8 cellular contexts compared by ENCODE assay signal in genomic region chr22:30763815-30764686, GRCh38.
DNase-seq lines count a peak whose midpoint lies in the region; ATAC-seq, FAIRE-seq and TF ChIP-seq lines count a peak whose summit lies in the region.

No MANE protein-coding gene starts in this region.

- H3K36me3 ChIP-seq in HCT116 (ENCODE audit: control insufficient read depth in 1 of 2, insufficient read depth in 2 of 2, low read length in 2 of 2), result no peaks in the 10 kb centered on the region

- H3K79me2 ChIP-seq in HCT116 (ENCODE audit: insufficient read depth, low read length), result no peaks in the 10 kb centered on the region

- H3K4me2 ChIP-seq in HCT116 (ENCODE audit: low read length), result no peak overlapping the region

- no peaks in the 10 kb centered on the region for H3K36me3 Mint-ChIP-seq in neural crest cell (ENCODE audit: low read depth)

- no peak overlapping the region for H3K9ac ChIP-seq in HCT116 (ENCODE audit: low read length)

- H3K4me1 ChIP-seq in HCT116 (ENCODE audit: control insufficient read depth in 1 of 2, insufficient read depth in 2 of 2, low read length in 2 of 2), result peaks cover 2 to 3% of the 10 kb centered on the region in 2 experiments; a peak in 2 of 4 replicates

- ATAC-seq in HCT116 (peak; percentile 90), HG03039 (IDR thresholded peaks at IDR 0.05; ENCODE audit: unreplicated experiment) (no peak)

- RAD21 ChIA-PET in HCT116 (lab: Charles Lee; ENCODE audit: low non-redundant PET in 1 of 2, low total read pairs in 2 of 2, uncharacterized antibody in 2 of 2, unreplicated experiment in 2 of 2), result interaction anchor here (0.6 to 1.4 kb wide), 2 partner anchors 136 to 319 kb away, joined by 3 read pairs; no protein-coding TSS in a partner anchor

- peaks cover 10% of the 10 kb centered on the region for H3K4me1 Mint-ChIP-seq in neural crest cell

- H3K27ac Mint-ChIP-seq in neural crest cell (ENCODE audit: unreplicated experiment), result no peak overlapping the region

- TF ChIP-seq POLR2A in HCT116 (IDR thresholded peaks at IDR 0.05; ENCODE audit: borderline replicate concordance, extremely low read depth, insufficient read depth, insufficient read length), result no peak

- H4K20me1 ChIP-seq in HCT116 (ENCODE audit: insufficient read depth), result no peaks in the 10 kb centered on the region

- H2AFZ ChIP-seq in HCT116 (ENCODE audit: low read depth, low read length, poor library complexity, severe bottlenecking), result no peak overlapping the region

- DNase-seq in CD1c-positive myeloid dendritic cell (ENCODE audit: extremely low spot score) (peak; percentile 62), HCT116 (ENCODE audit: low read depth, low spot score) (peak; percentile 59), NCI-H510A treated with DMSO at 0.1 percent for 48 hours (lab: John Stamatoyannopoulos, UW) (peak; percentile 67), fibroblast of gingiva (ENCODE audit: low read depth) (peak; percentile 66), neural crest cell (ENCODE audit: low read depth, low spot score) (peak; percentile 51), urothelium cell line (ENCODE audit: low spot score) (peak; percentile 75)
- peak; percentile 4 to 21 for DNase-seq in activated CD8-positive, alpha-beta memory T cell treated with anti-CD3 and anti-CD28 coated beads for 4 hours (ENCODE audit: low read depth in 2 of 2)

- no peaks in the 10 kb centered on the region for H3K27me3 Mint-ChIP-seq in neural crest cell (ENCODE audit: low read depth)

- no peaks in the 10 kb centered on the region for H3K27me3 ChIP-seq in HCT116 (ENCODE audit: insufficient read depth, low read length)

- CTCF ChIA-PET in HCT116 (lab: Charles Lee), result interaction anchor here (0.7 to 2.6 kb wide), 11 partner anchors 8 to 320 kb away, joined by 3 to 45 read pairs (median 6); no protein-coding TSS in a partner anchor

- no peaks in the 10 kb centered on the region for H3K9me2 ChIP-seq in HCT116 (ENCODE audit: insufficient read depth)

- FAIRE-seq in urothelium cell line (lab: Jason Lieb, UNC), result peak; percentile 83

- intact Hi-C loops in HCT116 (cut with micrococcal nuclease), result loop anchor here (1.0 to 2.0 kb wide), 4 partner anchors 126 to 385 kb away; no protein-coding TSS in a partner anchor

- no peak overlapping the region for H3K27ac ChIP-seq in HCT116 (ENCODE audit: low read depth, low read length)

- no peak overlapping the region for H3K4me3 Mint-ChIP-seq in neural crest cell

- POLR2A ChIA-PET in HCT116 (lab: Charles Lee), result interaction anchor here (0.7 to 1.6 kb wide), 2 partner anchors 156 to 318 kb away, joined by 3 to 5 read pairs; no protein-coding TSS in a partner anchor

- no peaks in the 10 kb centered on the region for H3K9me3 Mint-ChIP-seq in neural crest cell

- no peak overlapping the region for H3K4me3 ChIP-seq in HCT116 (replicated peaks in 1 of 2; ENCODE audit: low read depth in 1 of 2, low read length in 2 of 2)

- TF ChIP-seq RAD21 in HCT116 (IDR thresholded peaks at IDR 0.05; ENCODE audit: low read depth), result peak; percentile 94

- H3K9me3 ChIP-seq in HCT116 (ENCODE audit: control insufficient read depth in 1 of 2, insufficient read depth in 1 of 2, low read depth in 1 of 2, low read length in 2 of 2), result no peaks in the 10 kb centered on the region

- peak; percentile 68 to 90 (median 80) for TF ChIP-seq CTCF in HCT116 (IDR thresholded peaks at IDR 0.05 in 2 of 3, conservative IDR thresholded peaks at IDR 0.05 in 1 of 3; ENCODE audit: borderline replicate concordance in 1 of 3, insufficient read depth in 1 of 3, low read depth in 2 of 3, low read length in 2 of 3)
- peak; percentile 88 for TF ChIP-seq CTCF in neural crest cell (conservative IDR thresholded peaks at IDR 0.05)

- no TSS peak for BruUV-seq in HCT116 (replicated peaks; lab: Mats Ljungman, UMichigan)

TF ChIP-seq in HCT116, 20 proteins besides CTCF, POLR2A, EP300 and RAD21:
- TF ChIP-seq TCF7L2 (IDR thresholded peaks at IDR 0.05; ENCODE audit: borderline replicate concordance, extremely low read depth, insufficient read depth, insufficient read length), result no peak
- no peak for TF ChIP-seq POLR2AphosphoS5 (IDR thresholded peaks at IDR 0.05; ENCODE audit: low read depth, low read length)
- TF ChIP-seq SP1 (IDR thresholded peaks at IDR 0.05; ENCODE audit: low read depth), result no peak
- no peak for TF ChIP-seq ZFX (IDR thresholded peaks at IDR 0.05)
- TF ChIP-seq SRF (IDR thresholded peaks at IDR 0.05; ENCODE audit: low read depth), result no peak
- TF ChIP-seq EGR1 (IDR thresholded peaks at IDR 0.05; ENCODE audit: low read depth), result no peak
- TF ChIP-seq CBX3 (IDR thresholded peaks at IDR 0.05; ENCODE audit: low read depth), result no peak
- TF ChIP-seq ATF3 (IDR thresholded peaks at IDR 0.05), result no peak
- TF ChIP-seq MAX (IDR thresholded peaks at IDR 0.05), result no peak
- no peak for TF ChIP-seq ELF1 (IDR thresholded peaks at IDR 0.05; ENCODE audit: borderline replicate concordance, low read depth)
- no peak for TF ChIP-seq EZH2phosphoT487 (IDR thresholded peaks at IDR 0.05; ENCODE audit: borderline replicate concordance)
- no peak for TF ChIP-seq FOSL1 (IDR thresholded peaks at IDR 0.05; ENCODE audit: low read depth)
- no peak for TF ChIP-seq JUND (IDR thresholded peaks at IDR 0.05)
- no peak for TF ChIP-seq ZNF274 (IDR thresholded peaks at IDR 0.05; ENCODE audit: low read depth, low read length)
- TF ChIP-seq SIN3A (IDR thresholded peaks at IDR 0.05; ENCODE audit: low read depth), result no peak
- TF ChIP-seq CEBPB (IDR thresholded peaks at IDR 0.05; ENCODE audit: low read depth), result no peak
- TF ChIP-seq YY1 (IDR thresholded peaks at IDR 0.05; ENCODE audit: extremely low read depth, insufficient replicate concordance, low read depth, low read length), result no peak
- no peak for TF ChIP-seq ZBTB33 (IDR thresholded peaks at IDR 0.05; ENCODE audit: extremely low read depth, insufficient replicate concordance, low read length)
- TF ChIP-seq EZH2 (IDR thresholded peaks at IDR 0.05), result no peak
- TF ChIP-seq REST (IDR thresholded peaks at IDR 0.05; ENCODE audit: low read depth), result no peak
TF ChIP-seq in HCT116: peak in this region for 0.

Comparison
In these comparisons a context has a peak if more than half of its experiments do, and no peak if none do; other contexts are left out.
1. DNase-seq: peak in every context shown above with its lines; median percentile 75 in urothelium cell line; 67 in NCI-H510A treated with DMSO at 0.1 percent for 48 hours; 66 in fibroblast of gingiva; 62 in CD1c-positive myeloid dendritic cell; 59 in HCT116; 51 in neural crest cell; 12 in activated CD8-positive, alpha-beta memory T cell treated with anti-CD3 and anti-CD28 coated beads for 4 hours.